1 cellular context compared by ENCODE assay signal in genomic region chr2:159571540-159572260, GRCh38.
TF ChIP-seq lines count a peak whose summit lies in the region.

No MANE protein-coding gene starts in this region.

TF ChIP-seq in K562, 482 proteins besides CTCF, POLR2A, EP300 and RAD21:
- TF ChIP-seq ELF1 (tag; IDR thresholded peaks at IDR 0.05): no peak
- TF ChIP-seq CBX5 (IDR thresholded peaks at IDR 0.05; ENCODE audit: borderline replicate concordance, low read depth): 0 out of 2 replicates have a peak, but pooled peaks have one; percentile 33
- TF ChIP-seq IFI16 (CRISPR knock-in tag; IDR thresholded peaks at IDR 0.05): no peak
- TF ChIP-seq MAX (CRISPR knock-in tag; IDR thresholded peaks at IDR 0.05): no peak
- no peak for TF ChIP-seq ZNF561 (CRISPR knock-in tag; conservative IDR thresholded peaks at IDR 0.05)
